Comparison of ENCODE assay signal across 8 cellular contexts in the genomic region with DNA sequence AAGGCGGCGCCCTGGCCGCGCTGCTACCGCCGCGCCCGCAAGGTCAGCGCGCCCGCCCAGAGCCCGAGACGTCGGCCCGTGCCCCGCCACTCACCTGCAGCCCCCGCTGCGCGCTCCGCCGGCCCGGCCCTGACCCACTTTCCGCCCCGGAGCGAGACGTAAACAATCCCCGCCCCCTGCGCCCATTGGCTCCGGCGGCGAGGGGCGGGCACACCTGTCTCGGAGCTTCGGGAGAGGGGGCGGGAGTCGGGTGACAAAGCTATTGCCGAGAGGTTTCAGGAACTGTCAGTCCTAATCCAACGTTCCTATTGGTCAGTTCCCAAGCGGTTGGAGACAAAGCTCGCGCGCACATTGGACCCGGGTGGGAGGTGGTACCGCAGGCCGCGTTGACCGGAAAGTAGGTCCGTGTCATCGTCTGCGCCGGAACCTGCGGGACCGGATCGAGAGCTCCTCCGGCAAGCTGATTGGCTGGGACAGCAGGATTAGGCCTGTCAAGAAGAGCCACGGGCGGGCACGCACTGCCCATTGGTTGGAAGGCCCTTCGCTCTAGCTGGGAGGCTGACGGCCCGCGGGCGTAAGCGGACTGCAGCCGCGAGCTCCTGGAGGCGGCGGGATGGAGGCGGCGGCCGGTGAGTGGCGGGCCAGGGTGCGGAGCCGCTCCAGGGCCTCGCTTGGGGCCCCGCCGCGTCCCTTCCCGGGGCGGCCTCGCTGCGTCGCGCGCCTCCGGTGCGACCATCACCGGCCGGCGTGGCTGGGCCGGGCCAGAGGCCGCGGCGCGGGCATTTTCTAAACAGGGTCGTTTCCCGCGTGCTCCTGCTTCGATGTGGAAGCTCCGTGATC. TPM values are rescaled to one million over a fixed set of nuclear protein-coding genes. Genes with fewer than 3 reads are reported as not detected.
DNase-seq lines count a peak whose midpoint lies in the region; ATAC-seq lines count a peak whose summit lies in the region.

A gene with protein sequence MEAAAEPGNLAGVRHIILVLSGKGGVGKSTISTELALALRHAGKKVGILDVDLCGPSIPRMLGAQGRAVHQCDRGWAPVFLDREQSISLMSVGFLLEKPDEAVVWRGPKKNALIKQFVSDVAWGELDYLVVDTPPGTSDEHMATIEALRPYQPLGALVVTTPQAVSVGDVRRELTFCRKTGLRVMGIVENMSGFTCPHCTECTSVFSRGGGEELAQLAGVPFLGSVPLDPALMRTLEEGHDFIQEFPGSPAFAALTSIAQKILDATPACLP (plus strand): TSS at position 553 of the 840 bp plus-strand sequence. CDS start 61 bp downstream, at position 614.
TSS of gene SPSB3 (minus strand) at position 164 of the 840 bp plus-strand sequence. CDS start 1,088 bp downstream, outside the sequence.

- H3K4me1 Mint-ChIP-seq in IgD-negative memory B cell = peaks cover 0 to 13% (median 5%) of the 10 kb centered on the region in 3 donors

- H3K36me3 Mint-ChIP-seq in IgD-negative memory B cell = no peaks in the 10 kb centered on the region

- H3K27me3 Mint-ChIP-seq in IgD-negative memory B cell = no peaks in the 10 kb centered on the region

- peak; percentile 86 for ATAC-seq in GM21529 (IDR thresholded peaks at IDR 0.05; ENCODE audit: unreplicated experiment)

- DNase-seq in DMS 273 treated with DMSO at 0.1 percent for 48 hours (lab: John Stamatoyannopoulos, UW) (peak; percentile 99), OCI-M2 (lab: John Stamatoyannopoulos, UW; ENCODE audit: unreplicated experiment) (peak; percentile 87), activated T-cell treated with anti-CD3 and anti-CD28 coated beads for 4 hours (peak; percentile 89), epidermal melanocyte (ENCODE audit: insufficient read length, low spot score) (peak; percentile 100), middle frontal gyrus (ENCODE audit: extremely low spot score, low spot score) (peak; percentile 100)
- DNase-seq in stimulated activated CD8-positive, alpha-beta memory T cell treated with anti-CD3 and anti-CD28 coated beads, Interleukin-2, amount 100 ng/mL, for 48 hours (ENCODE audit: low read depth in 2 of 2) = peak; percentile 95 to 98

- peak within 1 kb of the TSS; percentile 67 to 93 (median 87) for H3K27ac Mint-ChIP-seq in IgD-negative memory B cell

- H3K4me3 Mint-ChIP-seq in IgD-negative memory B cell = peak within 1 kb of the TSS; percentile 90 to 96 (median 94)

- H3K9me3 Mint-ChIP-seq in IgD-negative memory B cell = no peaks in the 10 kb centered on the region

RNA-seq across cellular contexts. Expression of the first gene that starts in this region (rescaled TPM):
- polyA plus RNA-seq in IgD-negative memory B cell = 76.9 TPM

RNA-seq across cellular contexts. Expression of gene SPSB3, which starts in this region (rescaled TPM):
- polyA plus RNA-seq in IgD-negative memory B cell = 55.2 TPM

Comparison
In these comparisons a context has a peak if more than half of its experiments do, and no peak if none do; other contexts are left out.
1. Peak in every context shown above with its lines: DNase-seq and ATAC-seq.